9 cellular contexts compared by ENCODE assay signal in genomic region chr14:49946320-49947141, GRCh38. TPM values are rescaled to one million over a fixed set of nuclear protein-coding genes. Genes with fewer than 3 reads are reported as not detected.
DNase-seq lines count a peak whose midpoint lies in the region; ATAC-seq and TF ChIP-seq lines count a peak whose summit lies in the region.
"Had no signal": no experiment of that assay in that cellular context is flagged by ENCODE, and none has a peak within 500 bp of the region (broad histone marks: within the 10 kb centered on the region; RNA-seq: fewer than 3 reads in every experiment).

No MANE protein-coding gene starts in this region.

- TF ChIP-seq POLR2A in breast epithelium (IDR thresholded peaks at IDR 0.05): no peak

- peaks cover 0 to 4% of the 10 kb centered on the region in 2 donors for H3K4me1 ChIP-seq in breast epithelium

- H3K27ac ChIP-seq in RWPE1: peak overlapping the region; percentile 58
- peak overlapping the region; percentile 26 to 36 for H3K27ac ChIP-seq in breast epithelium
- H3K27ac ChIP-seq: neutrophil had no signal

- H3K36me3 ChIP-seq in breast epithelium: no peaks in the 10 kb centered on the region
- no peaks in the 10 kb centered on the region for H3K36me3 ChIP-seq in H7 (replicated peaks; ENCODE audit: control insufficient read depth, insufficient read depth, low read length)
- H3K36me3 ChIP-seq: neutrophil had no signal

- intact Hi-C loops in breast epithelium (cut with DNase I; ENCODE audit: low total_unique reads): no loop called here

- DNase-seq in activated T-cell treated with anti-CD3 and anti-CD28 coated beads, Interleukin-2, amount 50 U/mL, for 1 hour: peak; percentile 22
- DNase-seq in activated T-cell treated with anti-CD3 and anti-CD28 coated beads for 4 hours: no peak
- peak; percentile 73 for DNase-seq in RWPE1 (ENCODE audit: low spot score)
- no peak for DNase-seq in breast epithelium (ENCODE audit: low spot score in 2 of 2)
- peak in 6 of 10 donors; percentile 9 to 64 (median 26) for DNase-seq in naive thymus-derived CD8-positive, alpha-beta T cell
- no peak for DNase-seq in H7

- H3K4me3 Mint-ChIP-seq in naive thymus-derived CD8-positive, alpha-beta T cell: peak overlapping the region; percentile 6 to 82 (median 70)

- TF ChIP-seq CTCF in RWPE1 (conservative IDR thresholded peaks at IDR 0.05; ENCODE audit: low read depth) (no peak), breast epithelium (IDR thresholded peaks at IDR 0.05) (no peak)

- POLR2A ChIA-PET in RWPE1 (lab: Yijun Ruan, JAX; ENCODE audit: low non-redundant PET): no interaction called here
- POLR2A ChIA-PET in naive thymus-derived CD8-positive, alpha-beta T cell (lab: Charles Lee): interaction anchor here (0.6 to 3.4 kb wide), 20 partner anchors 9 to 855 kb away, joined by 3 to 45 read pairs (median 5); partner anchors contain the start of gene ARF6

- no peaks in the 10 kb centered on the region for H3K27me3 Mint-ChIP-seq in naive thymus-derived CD8-positive, alpha-beta T cell

- peaks cover 0 to 15% (median 3%) of the 10 kb centered on the region in 9 donors for H3K9me3 Mint-ChIP-seq in naive thymus-derived CD8-positive, alpha-beta T cell

- CTCF ChIA-PET in RWPE1 (lab: Yijun Ruan, JAX): interaction anchor here (0.6 kb wide), 1 partner anchor 58 kb away, joined by 3 read pairs; no protein-coding TSS in a partner anchor

- H3K4me3 ChIP-seq in breast epithelium: no peak overlapping the region
- no peak overlapping the region for H3K4me3 ChIP-seq in H7 (ENCODE audit: insufficient read depth, low read depth, low read length)

- peak; percentile 75 to 76 for ATAC-seq in naive thymus-derived CD8-positive, alpha-beta T cell
- ATAC-seq in HG03135 (IDR thresholded peaks at IDR 0.05; ENCODE audit: unreplicated experiment): no peak
- ATAC-seq in HG02884 (IDR thresholded peaks at IDR 0.05; ENCODE audit: unreplicated experiment): no peak

- H3K27me3 ChIP-seq in breast epithelium (no peaks in the 10 kb centered on the region), H7 (ENCODE audit: control insufficient read depth, insufficient read depth, low read length) (no peaks in the 10 kb centered on the region)
- H3K27me3 ChIP-seq: neutrophil had no signal

- H3K36me3 Mint-ChIP-seq in naive thymus-derived CD8-positive, alpha-beta T cell: peaks cover 0 to 9% (median 0%) of the 10 kb centered on the region in 3 donors

- no peaks in the 10 kb centered on the region for H3K9me3 ChIP-seq in breast epithelium
- H3K9me3 ChIP-seq: neutrophil had no signal

- H3K27ac Mint-ChIP-seq in naive thymus-derived CD8-positive, alpha-beta T cell: peak overlapping the region; percentile 87 to 99 (median 92)

- peaks cover 42 to 77% (median 70%) of the 10 kb centered on the region in 4 donors for H3K4me1 Mint-ChIP-seq in naive thymus-derived CD8-positive, alpha-beta T cell

RNA-seq across cellular contexts. Expression of gene ARF6, which starts 53.6 kb away (rescaled TPM):
- 10 to 100 TPM; 39.2 to 63.8 (median 44.2) TPM for total RNA-seq in breast epithelium
- total RNA-seq in naive thymus-derived CD8-positive, alpha-beta T cell: 10 to 100 TPM; 83.9 TPM
- polyA plus RNA-seq in naive thymus-derived CD8-positive, alpha-beta T cell: 100 to 1,000 TPM in 1 of 3 donors, 10 to 100 TPM in 2; 74.6 to 100 (median 97.6) TPM
- 38.6 and 40.4 TPM in 2 replicates for total RNA-seq in H7 (2014; rRNA removed; shearing (Covaris generic))

Comparison
In these comparisons a context has a peak if more than half of its experiments do, and no peak if none do; other contexts are left out.
1. DNase-seq: peak in activated T-cell treated with anti-CD3 and anti-CD28 coated beads, Interleukin-2, amount 50 U/mL, for 1 hour (single experiment), RWPE1 (single experiment) and naive thymus-derived CD8-positive, alpha-beta T cell (6 of 10); none in activated T-cell treated with anti-CD3 and anti-CD28 coated beads for 4 hours (single experiment), breast epithelium (0 of 2) and H7 (single experiment).
2. ATAC-seq: peak in naive thymus-derived CD8-positive, alpha-beta T cell (2 of 2); none in HG03135 (single experiment) and HG02884 (single experiment).